In the genomic region with DNA sequence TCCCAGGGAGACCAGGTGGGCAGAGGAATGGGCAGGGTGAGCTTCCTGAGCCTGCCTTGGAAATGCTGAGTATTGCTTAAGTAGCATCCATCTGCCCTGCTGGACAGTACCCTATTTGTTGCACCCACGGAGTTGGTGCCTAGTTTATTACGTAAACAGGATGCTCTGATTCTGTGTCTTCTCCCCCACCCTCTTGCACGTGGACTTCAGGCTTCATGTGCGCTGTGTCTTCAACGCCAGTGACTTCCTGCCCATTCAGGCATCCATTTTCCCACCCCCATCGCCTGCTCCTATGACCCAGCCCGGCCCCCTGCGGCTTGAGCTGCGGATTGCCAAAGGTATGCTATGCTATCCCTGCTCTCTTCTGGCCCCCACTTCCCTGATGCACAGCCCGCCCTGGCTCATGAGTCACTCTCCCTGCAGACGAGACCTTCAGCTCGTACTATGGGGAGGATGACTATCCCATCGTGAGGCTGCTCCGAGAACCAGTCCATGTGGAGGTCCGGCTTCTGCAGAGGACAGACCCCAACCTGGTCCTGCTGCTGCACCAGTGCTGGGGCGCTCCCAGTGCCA, we compare ENCODE assay signal across 1 cellular context.
TF ChIP-seq lines count a peak whose summit lies in the region.

No MANE protein-coding gene starts in this region.

TF ChIP-seq in IMR-90, 13 proteins besides CTCF, POLR2A, EP300 and RAD21:
- TF ChIP-seq RFX5 (IDR thresholded peaks at IDR 0.05; ENCODE audit: low read depth, low read length) (no peak), USF2 (IDR thresholded peaks at IDR 0.05; ENCODE audit: low read depth, low read length) (no peak), NFE2L2 (IDR thresholded peaks at IDR 0.05; ENCODE audit: low read depth, low read length) (no peak), BHLHE40 (IDR thresholded peaks at IDR 0.05; ENCODE audit: low read depth, low read length) (peak; percentile 90), SMC3 (IDR thresholded peaks at IDR 0.05; ENCODE audit: low read depth, low read length) (no peak), MXI1 (IDR thresholded peaks at IDR 0.05; ENCODE audit: borderline replicate concordance, low read depth, low read length) (peak; percentile 82), MAFK (IDR thresholded peaks at IDR 0.05; ENCODE audit: low read depth, low read length) (0 out of 2 replicates have a peak, but pooled peaks have one; percentile 32), MAZ (IDR thresholded peaks at IDR 0.05; ENCODE audit: borderline replicate concordance, low read depth, low read length) (peak; percentile 100), CEBPB (IDR thresholded peaks at IDR 0.05; ENCODE audit: low read depth, low read length) (peak; percentile 54), RCOR1 (IDR thresholded peaks at IDR 0.05; ENCODE audit: insufficient replicate concordance, low read length) (peak; percentile 69), CHD1 (IDR thresholded peaks at IDR 0.05; ENCODE audit: low read depth, low read length) (no peak), FOS (IDR thresholded peaks at IDR 0.05; ENCODE audit: low read depth, low read length) (peak; percentile 88)
- TF ChIP-seq, protein P1, sequence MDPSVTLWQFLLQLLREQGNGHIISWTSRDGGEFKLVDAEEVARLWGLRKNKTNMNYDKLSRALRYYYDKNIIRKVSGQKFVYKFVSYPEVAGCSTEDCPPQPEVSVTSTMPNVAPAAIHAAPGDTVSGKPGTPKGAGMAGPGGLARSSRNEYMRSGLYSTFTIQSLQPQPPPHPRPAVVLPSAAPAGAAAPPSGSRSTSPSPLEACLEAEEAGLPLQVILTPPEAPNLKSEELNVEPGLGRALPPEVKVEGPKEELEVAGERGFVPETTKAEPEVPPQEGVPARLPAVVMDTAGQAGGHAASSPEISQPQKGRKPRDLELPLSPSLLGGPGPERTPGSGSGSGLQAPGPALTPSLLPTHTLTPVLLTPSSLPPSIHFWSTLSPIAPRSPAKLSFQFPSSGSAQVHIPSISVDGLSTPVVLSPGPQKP (IDR thresholded peaks at IDR 0.05; ENCODE audit: borderline replicate concordance, low read depth, low read length) = no peak
